ENCODE assay signal across 1 cellular context in genomic region chr7:108569381-108570145, GRCh38.
TF ChIP-seq lines count a peak whose summit lies in the region.

Gene DNAJB9, plus strand, starts transcription at chr7:108569874. Its CDS starts 1,853 bp downstream, at chr7:108571727.
A gene with protein sequence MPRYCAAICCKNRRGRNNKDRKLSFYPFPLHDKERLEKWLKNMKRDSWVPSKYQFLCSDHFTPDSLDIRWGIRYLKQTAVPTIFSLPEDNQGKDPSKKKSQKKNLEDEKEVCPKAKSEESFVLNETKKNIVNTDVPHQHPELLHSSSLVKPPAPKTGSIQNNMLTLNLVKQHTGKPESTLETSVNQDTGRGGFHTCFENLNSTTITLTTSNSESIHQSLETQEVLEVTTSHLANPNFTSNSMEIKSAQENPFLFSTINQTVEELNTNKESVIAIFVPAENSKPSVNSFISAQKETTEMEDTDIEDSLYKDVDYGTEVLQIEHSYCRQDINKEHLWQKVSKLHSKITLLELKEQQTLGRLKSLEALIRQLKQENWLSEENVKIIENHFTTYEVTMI (minus strand): TSS chr7:108569706. CDS start chr7:108569569, 137 bp downstream.

TF ChIP-seq in HepG2, 621 proteins besides CTCF, POLR2A, EP300 and RAD21 (continued from another document and continues in another):
- TF ChIP-seq, protein P1, sequence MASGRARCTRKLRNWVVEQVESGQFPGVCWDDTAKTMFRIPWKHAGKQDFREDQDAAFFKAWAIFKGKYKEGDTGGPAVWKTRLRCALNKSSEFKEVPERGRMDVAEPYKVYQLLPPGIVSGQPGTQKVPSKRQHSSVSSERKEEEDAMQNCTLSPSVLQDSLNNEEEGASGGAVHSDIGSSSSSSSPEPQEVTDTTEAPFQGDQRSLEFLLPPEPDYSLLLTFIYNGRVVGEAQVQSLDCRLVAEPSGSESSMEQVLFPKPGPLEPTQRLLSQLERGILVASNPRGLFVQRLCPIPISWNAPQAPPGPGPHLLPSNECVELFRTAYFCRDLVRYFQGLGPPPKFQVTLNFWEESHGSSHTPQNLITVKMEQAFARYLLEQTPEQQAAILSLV (CRISPR knock-in tag; IDR thresholded peaks at IDR 0.05; ENCODE audit: borderline replicate concordance) = peak; percentile 16; the same call in 1 of the 2 replicates
- TF ChIP-seq ZNF704 (CRISPR knock-in tag; IDR thresholded peaks at IDR 0.05; ENCODE audit: borderline replicate concordance) (peak; percentile 76; the same call in 1 of the 2 replicates), GTF3A (CRISPR knock-in tag; conservative IDR thresholded peaks at IDR 0.05) (no peak; the same call in 1 of the 2 replicates), NR3C1 (CRISPR knock-in tag; IDR thresholded peaks at IDR 0.05) (no peak), ZSCAN21 (CRISPR knock-in tag; IDR thresholded peaks at IDR 0.05; ENCODE audit: borderline replicate concordance) (peak; percentile 85; the same call in 1 of the 2 replicates), NPAS2 (CRISPR knock-in tag; IDR thresholded peaks at IDR 0.05; ENCODE audit: borderline replicate concordance) (no peak), ZNF235 (CRISPR knock-in tag; IDR thresholded peaks at IDR 0.05; ENCODE audit: borderline replicate concordance) (0 out of 2 replicates have a peak, but pooled peaks have one; percentile 4), ARNT (IDR thresholded peaks at IDR 0.05) (no peak), RBAK (CRISPR knock-in tag; IDR thresholded peaks at IDR 0.05) (no peak), ZNF616 (CRISPR knock-in tag; IDR thresholded peaks at IDR 0.05; ENCODE audit: low read depth) (peak; percentile 94), ZNF619 (CRISPR knock-in tag; IDR thresholded peaks at IDR 0.05) (no peak; the same call in 1 of the 2 replicates), ZFP36 (IDR thresholded peaks at IDR 0.05; ENCODE audit: borderline replicate concordance, low read depth, low read length, partially characterized antibody) (no peak), XBP1 (CRISPR knock-in tag; IDR thresholded peaks at IDR 0.05) (peak; percentile 95; the same call in 1 of the 2 replicates), CREB3 (CRISPR knock-in tag; IDR thresholded peaks at IDR 0.05) (peak; percentile 94), ARID3A (IDR thresholded peaks at IDR 0.05; ENCODE audit: low read depth, low read length) (peak; percentile 5; the same call in 1 of the 2 replicates), RELA (CRISPR knock-in tag; IDR thresholded peaks at IDR 0.05) (no peak; the same call in 1 of the 2 replicates), REXO4 (CRISPR knock-in tag; IDR thresholded peaks at IDR 0.05; ENCODE audit: borderline replicate concordance) (no peak; the same call in 1 of the 2 replicates), ZNF790 (CRISPR knock-in tag; IDR thresholded peaks at IDR 0.05; ENCODE audit: borderline replicate concordance) (peak; percentile 73; the same call in 1 of the 2 replicates), SP4 (CRISPR knock-in tag; IDR thresholded peaks at IDR 0.05) (peak; percentile 72), RXRA (CRISPR knock-in tag; IDR thresholded peaks at IDR 0.05) (peak; percentile 87), NFE2L2 (IDR thresholded peaks at IDR 0.05; ENCODE audit: low read length) (no peak), ZFP37 (CRISPR knock-in tag; IDR thresholded peaks at IDR 0.05; ENCODE audit: borderline replicate concordance) (peak; percentile 89), ZNF83 (CRISPR knock-in tag; IDR thresholded peaks at IDR 0.05; ENCODE audit: borderline replicate concordance) (no peak), TEAD3 (CRISPR knock-in tag; optimal IDR thresholded peaks at IDR 0.05; ENCODE audit: borderline replicate concordance) (peak; percentile 60), ZNF580 (CRISPR knock-in tag; IDR thresholded peaks at IDR 0.05; ENCODE audit: borderline replicate concordance, low read depth) (peak; percentile 87; the same call in 1 of the 2 replicates), NAIF1 (CRISPR knock-in tag; IDR thresholded peaks at IDR 0.05; ENCODE audit: borderline replicate concordance) (peak; percentile 64; the same call in 1 of the 2 replicates), KLF16 (CRISPR knock-in tag; IDR thresholded peaks at IDR 0.05) (peak in 1 of 2 experiments; percentile 83; a peak in 1 of 4 replicates), MTA3 (CRISPR knock-in tag; IDR thresholded peaks at IDR 0.05) (no peak), CENPX (CRISPR knock-in tag; IDR thresholded peaks at IDR 0.05) (no peak), ZNF598 (CRISPR knock-in tag; IDR thresholded peaks at IDR 0.05; ENCODE audit: borderline replicate concordance) (peak; percentile 87; the same call in 1 of the 2 replicates), CBX1 (IDR thresholded peaks at IDR 0.05; ENCODE audit: low read depth) (peak; percentile 36), SNAPC5 (CRISPR knock-in tag; IDR thresholded peaks at IDR 0.05; ENCODE audit: borderline replicate concordance) (0 out of 2 replicates have a peak, but pooled peaks have one; percentile 71), ZKSCAN1 (IDR thresholded peaks at IDR 0.05; ENCODE audit: low read length) (no peak), FUBP1 (CRISPR knock-in tag; IDR thresholded peaks at IDR 0.05; ENCODE audit: borderline replicate concordance) (no peak), TEAD2 (CRISPR knock-in tag; IDR thresholded peaks at IDR 0.05) (no peak), GABPB1 (CRISPR knock-in tag; IDR thresholded peaks at IDR 0.05) (peak; percentile 98), ZNF781 (CRISPR knock-in tag; IDR thresholded peaks at IDR 0.05; ENCODE audit: borderline replicate concordance, not compliant biosample characterization) (peak; percentile 2)
- TF ChIP-seq, protein P2, sequence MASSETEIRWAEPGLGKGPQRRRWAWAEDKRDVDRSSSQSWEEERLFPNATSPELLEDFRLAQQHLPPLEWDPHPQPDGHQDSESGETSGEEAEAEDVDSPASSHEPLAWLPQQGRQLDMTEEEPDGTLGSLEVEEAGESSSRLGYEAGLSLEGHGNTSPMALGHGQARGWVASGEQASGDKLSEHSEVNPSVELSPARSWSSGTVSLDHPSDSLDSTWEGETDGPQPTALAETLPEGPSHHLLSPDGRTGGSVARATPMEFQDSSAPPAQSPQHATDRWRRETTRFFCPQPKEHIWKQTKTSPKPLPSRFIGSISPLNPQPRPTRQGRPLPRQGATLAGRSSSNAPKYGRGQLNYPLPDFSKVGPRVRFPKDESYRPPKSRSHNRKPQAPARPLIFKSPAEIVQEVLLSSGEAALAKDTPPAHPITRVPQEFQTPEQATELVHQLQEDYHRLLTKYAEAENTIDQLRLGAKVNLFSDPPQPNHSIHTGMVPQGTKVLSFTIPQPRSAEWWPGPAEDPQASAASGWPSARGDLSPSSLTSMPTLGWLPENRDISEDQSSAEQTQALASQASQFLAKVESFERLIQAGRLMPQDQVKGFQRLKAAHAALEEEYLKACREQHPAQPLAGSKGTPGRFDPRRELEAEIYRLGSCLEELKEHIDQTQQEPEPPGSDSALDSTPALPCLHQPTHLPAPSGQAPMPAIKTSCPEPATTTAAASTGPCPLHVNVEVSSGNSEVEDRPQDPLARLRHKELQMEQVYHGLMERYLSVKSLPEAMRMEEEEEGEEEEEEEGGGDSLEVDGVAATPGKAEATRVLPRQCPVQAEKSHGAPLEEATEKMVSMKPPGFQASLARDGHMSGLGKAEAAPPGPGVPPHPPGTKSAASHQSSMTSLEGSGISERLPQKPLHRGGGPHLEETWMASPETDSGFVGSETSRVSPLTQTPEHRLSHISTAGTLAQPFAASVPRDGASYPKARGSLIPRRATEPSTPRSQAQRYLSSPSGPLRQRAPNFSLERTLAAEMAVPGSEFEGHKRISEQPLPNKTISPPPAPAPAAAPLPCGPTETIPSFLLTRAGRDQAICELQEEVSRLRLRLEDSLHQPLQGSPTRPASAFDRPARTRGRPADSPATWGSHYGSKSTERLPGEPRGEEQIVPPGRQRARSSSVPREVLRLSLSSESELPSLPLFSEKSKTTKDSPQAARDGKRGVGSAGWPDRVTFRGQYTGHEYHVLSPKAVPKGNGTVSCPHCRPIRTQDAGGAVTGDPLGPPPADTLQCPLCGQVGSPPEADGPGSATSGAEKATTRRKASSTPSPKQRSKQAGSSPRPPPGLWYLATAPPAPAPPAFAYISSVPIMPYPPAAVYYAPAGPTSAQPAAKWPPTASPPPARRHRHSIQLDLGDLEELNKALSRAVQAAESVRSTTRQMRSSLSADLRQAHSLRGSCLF (CRISPR knock-in tag; IDR thresholded peaks at IDR 0.05; ENCODE audit: borderline replicate concordance) = peak; percentile 16; the same call in 1 of the 2 replicates
- TF ChIP-seq, protein P3, sequence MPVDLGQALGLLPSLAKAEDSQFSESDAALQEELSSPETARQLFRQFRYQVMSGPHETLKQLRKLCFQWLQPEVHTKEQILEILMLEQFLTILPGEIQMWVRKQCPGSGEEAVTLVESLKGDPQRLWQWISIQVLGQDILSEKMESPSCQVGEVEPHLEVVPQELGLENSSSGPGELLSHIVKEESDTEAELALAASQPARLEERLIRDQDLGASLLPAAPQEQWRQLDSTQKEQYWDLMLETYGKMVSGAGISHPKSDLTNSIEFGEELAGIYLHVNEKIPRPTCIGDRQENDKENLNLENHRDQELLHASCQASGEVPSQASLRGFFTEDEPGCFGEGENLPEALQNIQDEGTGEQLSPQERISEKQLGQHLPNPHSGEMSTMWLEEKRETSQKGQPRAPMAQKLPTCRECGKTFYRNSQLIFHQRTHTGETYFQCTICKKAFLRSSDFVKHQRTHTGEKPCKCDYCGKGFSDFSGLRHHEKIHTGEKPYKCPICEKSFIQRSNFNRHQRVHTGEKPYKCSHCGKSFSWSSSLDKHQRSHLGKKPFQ (CRISPR knock-in tag; IDR thresholded peaks at IDR 0.05; ENCODE audit: insufficient replicate concordance) = peak; percentile 95
- TF ChIP-seq, protein P4, sequence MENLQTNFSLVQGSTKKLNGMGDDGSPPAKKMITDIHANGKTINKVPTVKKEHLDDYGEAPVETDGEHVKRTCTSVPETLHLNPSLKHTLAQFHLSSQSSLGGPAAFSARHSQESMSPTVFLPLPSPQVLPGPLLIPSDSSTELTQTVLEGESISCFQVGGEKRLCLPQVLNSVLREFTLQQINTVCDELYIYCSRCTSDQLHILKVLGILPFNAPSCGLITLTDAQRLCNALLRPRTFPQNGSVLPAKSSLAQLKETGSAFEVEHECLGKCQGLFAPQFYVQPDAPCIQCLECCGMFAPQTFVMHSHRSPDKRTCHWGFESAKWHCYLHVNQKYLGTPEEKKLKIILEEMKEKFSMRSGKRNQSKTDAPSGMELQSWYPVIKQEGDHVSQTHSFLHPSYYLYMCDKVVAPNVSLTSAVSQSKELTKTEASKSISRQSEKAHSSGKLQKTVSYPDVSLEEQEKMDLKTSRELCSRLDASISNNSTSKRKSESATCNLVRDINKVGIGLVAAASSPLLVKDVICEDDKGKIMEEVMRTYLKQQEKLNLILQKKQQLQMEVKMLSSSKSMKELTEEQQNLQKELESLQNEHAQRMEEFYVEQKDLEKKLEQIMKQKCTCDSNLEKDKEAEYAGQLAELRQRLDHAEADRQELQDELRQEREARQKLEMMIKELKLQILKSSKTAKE (CRISPR knock-in tag; IDR thresholded peaks at IDR 0.05; ENCODE audit: borderline replicate concordance) = peak; percentile 28; the same call in 1 of the 2 replicates
- TF ChIP-seq, protein P5, sequence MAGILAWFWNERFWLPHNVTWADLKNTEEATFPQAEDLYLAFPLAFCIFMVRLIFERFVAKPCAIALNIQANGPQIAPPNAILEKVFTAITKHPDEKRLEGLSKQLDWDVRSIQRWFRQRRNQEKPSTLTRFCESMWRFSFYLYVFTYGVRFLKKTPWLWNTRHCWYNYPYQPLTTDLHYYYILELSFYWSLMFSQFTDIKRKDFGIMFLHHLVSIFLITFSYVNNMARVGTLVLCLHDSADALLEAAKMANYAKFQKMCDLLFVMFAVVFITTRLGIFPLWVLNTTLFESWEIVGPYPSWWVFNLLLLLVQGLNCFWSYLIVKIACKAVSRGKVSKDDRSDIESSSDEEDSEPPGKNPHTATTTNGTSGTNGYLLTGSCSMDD (CRISPR knock-in tag; IDR thresholded peaks at IDR 0.05) = no peak
